In the genomic region with DNA sequence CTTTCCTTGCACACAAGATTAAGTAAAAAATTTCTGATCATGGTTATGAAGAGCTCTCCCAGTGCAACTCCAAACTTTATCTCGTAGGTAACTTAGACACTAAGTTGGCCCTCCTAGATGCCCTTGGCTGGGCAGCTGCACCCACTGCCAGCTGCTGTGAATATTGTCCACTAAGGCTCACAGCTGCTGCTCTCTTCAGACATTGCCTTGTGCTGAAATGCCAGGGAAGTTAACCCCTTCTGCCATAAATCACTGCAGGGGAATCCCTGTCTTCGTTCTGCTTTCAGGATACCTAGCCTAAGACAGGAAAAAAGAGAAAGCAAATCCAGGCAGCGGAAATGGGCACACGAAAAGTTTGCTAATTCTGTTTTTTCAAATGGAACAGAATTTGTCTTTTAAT, we compare ENCODE assay signal across 24 cellular contexts.
"Had no signal": no experiment of that assay in that cellular context is flagged by ENCODE, and none has a peak within 500 bp of the region (broad histone marks: within the 10 kb centered on the region; RNA-seq: fewer than 3 reads in every experiment).

No MANE protein-coding gene starts in this region.

- H3K9me3 ChIP-seq: colonic mucosa, esophagus squamous epithelium, heart right ventricle, lower lobe of right lung, right atrium auricular region, thoracic aorta, tibial nerve, upper lobe of right lung, uterus had no signal

- H3K79me2 ChIP-seq: parathyroid adenoma had no signal

- H3K4me3 ChIP-seq: colonic mucosa, esophagus squamous epithelium, heart right ventricle, lower lobe of right lung, neural progenitor cell, right atrium auricular region, skin epidermis, thoracic aorta, tibial nerve, upper lobe of right lung, uterus had no signal

- H2AFZ ChIP-seq: neural progenitor cell, parathyroid adenoma had no signal

- H3K36me3 ChIP-seq: colonic mucosa, esophagus squamous epithelium, heart right ventricle, lower lobe of right lung, neural progenitor cell, right atrium auricular region, thoracic aorta, tibial nerve, upper lobe of right lung, uterus had no signal

- H3K9ac ChIP-seq: neural progenitor cell, parathyroid adenoma had no signal

- H3K27me3 ChIP-seq: colonic mucosa, neural progenitor cell, right atrium auricular region, upper lobe of right lung, uterus had no signal

- H3K4me1 ChIP-seq: colonic mucosa, esophagus squamous epithelium, heart right ventricle, lower lobe of right lung, neural progenitor cell, parathyroid adenoma, right atrium auricular region, tibial nerve, upper lobe of right lung, uterus had no signal

- DNase-seq: colonic mucosa; dermis blood vessel endothelial cell; effector memory CD4-positive, alpha-beta T cell; erythroblast; esophagus squamous epithelium; foreskin melanocyte; glutamatergic neuron; heart right ventricle; hippocampal formation; left cardiac atrium; left ventricle myocardium superior; lower lobe of right lung; naive thymus-derived CD4-positive, alpha-beta T cell; stimulated activated CD4-positive, alpha-beta T cell treated with anti-CD3 and anti-CD28 coated beads, Interleukin-15, amount 100 ng/mL, for 24 hours; stimulated activated CD4-positive, alpha-beta T cell treated with anti-CD3 and anti-CD28 coated beads, Interleukin-2, amount 100 ng/mL, for 48 hours; stimulated activated naive B cell treated with anti-CD40 and anti-IgM and Interleukin-4, amounts not matched to agents 10 μg/mL and 1 μg/mL and 100 μg/mL, for 72 hours; upper lobe of right lung; uterus had no signal

- H3K27ac ChIP-seq: colonic mucosa, esophagus squamous epithelium, heart right ventricle, lower lobe of right lung, neural progenitor cell, parathyroid adenoma, right atrium auricular region, skin epidermis, thoracic aorta, tibial nerve, upper lobe of right lung, uterus had no signal

- H3K4me2 ChIP-seq: neural progenitor cell had no signal
